In the genomic region with DNA sequence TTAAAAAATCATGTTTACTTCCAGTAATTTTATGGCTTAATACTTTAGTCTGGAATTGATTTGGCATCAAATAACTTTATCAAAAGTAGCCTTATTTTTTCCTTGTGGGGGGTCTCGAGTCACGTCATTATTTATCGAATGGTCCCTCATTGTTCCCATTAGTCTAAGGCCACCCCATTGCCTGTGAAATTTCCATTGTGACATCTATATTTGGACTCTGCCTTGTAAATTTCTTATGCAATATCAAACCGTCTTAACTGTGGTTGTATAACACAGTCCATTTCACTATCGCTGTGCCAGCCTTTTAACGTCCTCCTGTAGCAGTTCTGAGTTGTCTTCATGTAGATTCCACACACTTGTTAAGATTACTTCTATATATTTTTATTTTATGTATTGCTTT, we compare ENCODE assay signal across 19 cellular contexts.
"Had no signal": no experiment of that assay in that cellular context is flagged by ENCODE, and none has a peak within 500 bp of the region (broad histone marks: within the 10 kb centered on the region; RNA-seq: fewer than 3 reads in every experiment).

No MANE protein-coding gene starts in this region.

- H3K27me3 Mint-ChIP-seq: activated naive CD8-positive, alpha-beta T cell treated with anti-CD3 and anti-CD28 coated beads, Interleukin-2, amount 50 U/mL, for 24 hours had no signal

- H3K36me3 ChIP-seq: heart right ventricle, ovary, right atrium auricular region, tibial artery had no signal

- H3K4me1 ChIP-seq: psoas muscle, right atrium auricular region, tibial artery had no signal

- H3K27me3 ChIP-seq: ovary, right atrium auricular region had no signal

- DNase-seq: activated CD4-positive, alpha-beta memory T cell treated with anti-CD3 and anti-CD28 coated beads for 36 hours; activated CD4-positive, alpha-beta T cell treated with anti-CD3 and anti-CD28 coated beads for 48 hours; activated CD4-positive, CD25-positive, alpha-beta regulatory T cell; activated naive CD4-positive, alpha-beta T cell treated with anti-CD3 and anti-CD28 coated beads for 36 hours; activated naive CD8-positive, alpha-beta T cell treated with anti-CD3 and anti-CD28 coated beads, Interleukin-2, amount 50 U/mL, for 24 hours; activated T-cell treated with anti-CD3 and anti-CD28 coated beads, Interleukin-2, amount 50 U/mL, for 48 hours; cortex of kidney; heart right ventricle; islet precursor cell; left cardiac atrium; ovary; psoas muscle; stimulated activated CD4-positive, alpha-beta T cell treated with anti-CD3 and anti-CD28 coated beads, Interleukin-12 subunit alpha, Interleukin-12 subunit beta, amount 100 ng/mL, for 4 hours; stimulated activated CD4-positive, alpha-beta T cell treated with anti-CD3 and anti-CD28 coated beads, Interleukin-4, amount 100 ng/mL, for 4 hours; stimulated activated naive CD8-positive, alpha-beta T cell treated with anti-CD3 and anti-CD28 coated beads, Interleukin-15, Interleukin-2, amounts not matched to agents 100 U/mL and 50 U/mL, for 24 hours; tibial artery had no signal

- H3K4me1 Mint-ChIP-seq: activated naive CD8-positive, alpha-beta T cell treated with anti-CD3 and anti-CD28 coated beads, Interleukin-2, amount 50 U/mL, for 24 hours; memory B cell had no signal

- ATAC-seq: activated naive CD8-positive, alpha-beta T cell treated with anti-CD3 and anti-CD28 coated beads, Interleukin-2, amount 50 U/mL, for 24 hours; heart right ventricle; left cardiac atrium; natural killer cell treated with Interleukin-12 subunit alpha and Interleukin-12 subunit beta and Interleukin-15 and Interleukin-18, amount 100 ng/mL, for 72 hours; psoas muscle; stimulated activated naive CD8-positive, alpha-beta T cell treated with anti-CD3 and anti-CD28 coated beads, Interleukin-15, Interleukin-2, amounts not matched to agents 100 U/mL and 50 U/mL, for 24 hours had no signal

- H3K36me3 Mint-ChIP-seq: activated CD4-positive, alpha-beta memory T cell treated with anti-CD3 and anti-CD28 coated beads for 36 hours; memory B cell; natural killer cell treated with Interleukin-12 subunit alpha and Interleukin-12 subunit beta and Interleukin-15 and Interleukin-18, amount 100 ng/mL, for 72 hours had no signal

- H3K4me3 Mint-ChIP-seq: activated CD4-positive, alpha-beta memory T cell treated with anti-CD3 and anti-CD28 coated beads for 36 hours; activated naive CD4-positive, alpha-beta T cell treated with anti-CD3 and anti-CD28 coated beads for 36 hours; activated naive CD8-positive, alpha-beta T cell treated with anti-CD3 and anti-CD28 coated beads, Interleukin-2, amount 50 U/mL, for 24 hours; memory B cell; natural killer cell treated with Interleukin-12 subunit alpha and Interleukin-12 subunit beta and Interleukin-15 and Interleukin-18, amount 100 ng/mL, for 72 hours had no signal

- H3K9me3 ChIP-seq: heart right ventricle, ovary, psoas muscle, right atrium auricular region, tibial artery had no signal

- H3K27ac ChIP-seq: heart right ventricle, ovary, psoas muscle, right atrium auricular region, tibial artery had no signal

- H3K9me3 Mint-ChIP-seq: activated CD4-positive, alpha-beta memory T cell treated with anti-CD3 and anti-CD28 coated beads for 36 hours; activated naive CD4-positive, alpha-beta T cell treated with anti-CD3 and anti-CD28 coated beads for 36 hours; activated naive CD8-positive, alpha-beta T cell treated with anti-CD3 and anti-CD28 coated beads, Interleukin-2, amount 50 U/mL, for 24 hours; natural killer cell treated with Interleukin-12 subunit alpha and Interleukin-12 subunit beta and Interleukin-15 and Interleukin-18, amount 100 ng/mL, for 72 hours had no signal

- H3K27ac Mint-ChIP-seq: activated CD4-positive, alpha-beta memory T cell treated with anti-CD3 and anti-CD28 coated beads for 36 hours; activated naive CD4-positive, alpha-beta T cell treated with anti-CD3 and anti-CD28 coated beads for 36 hours; activated naive CD8-positive, alpha-beta T cell treated with anti-CD3 and anti-CD28 coated beads, Interleukin-2, amount 50 U/mL, for 24 hours; memory B cell; natural killer cell treated with Interleukin-12 subunit alpha and Interleukin-12 subunit beta and Interleukin-15 and Interleukin-18, amount 100 ng/mL, for 72 hours had no signal

- H3K4me3 ChIP-seq: heart right ventricle, ovary, psoas muscle, right atrium auricular region, tibial artery had no signal
